Comparison of ENCODE assay signal across 1 cellular context in the genomic region with DNA sequence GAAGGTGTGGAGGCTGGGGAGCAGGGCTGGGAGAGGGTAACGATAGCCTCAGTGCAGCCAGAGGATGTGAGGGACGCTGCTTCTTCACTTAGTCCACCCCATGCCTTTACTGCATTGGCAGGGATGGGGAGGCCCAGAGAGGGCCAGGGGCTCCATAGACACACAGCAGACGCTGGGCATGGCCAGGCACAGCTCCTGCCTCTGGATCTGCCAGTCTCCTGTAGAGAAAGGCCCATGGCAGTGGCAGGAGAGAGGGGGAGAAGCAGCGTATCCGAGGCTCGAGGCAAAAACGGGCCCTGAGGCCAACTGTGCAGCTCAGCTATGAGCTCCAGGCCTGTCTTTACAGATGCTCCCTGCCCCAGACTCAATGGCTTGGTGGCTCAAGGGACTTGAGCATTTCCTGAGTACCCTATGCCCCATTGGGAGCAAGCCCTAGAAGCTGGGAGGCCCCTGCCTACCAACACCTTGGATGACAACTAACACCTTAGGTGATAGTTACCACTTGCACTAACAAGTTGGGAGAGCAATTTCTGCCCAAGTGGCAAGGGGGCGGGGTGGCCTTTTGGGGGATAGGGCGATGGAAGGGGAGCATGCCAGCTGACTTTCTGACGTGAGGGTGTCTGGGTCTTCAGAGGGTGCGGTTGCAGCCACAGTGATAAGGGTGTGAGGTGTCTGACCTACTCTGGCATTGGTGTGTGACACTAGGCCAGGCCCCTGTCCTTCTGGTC.
TF ChIP-seq lines count a peak whose summit lies in the region.

No MANE protein-coding gene starts in this region.

TF ChIP-seq in H1, 55 proteins besides CTCF, POLR2A, EP300 and RAD21:
- TF ChIP-seq SIN3A (conservative IDR thresholded peaks at IDR 0.05 in 1 of 2, IDR thresholded peaks at IDR 0.05 in 1 of 2; ENCODE audit: low read depth in 1 of 2, low read length in 2 of 2), result no peak
- no peak for TF ChIP-seq PHF8 (conservative IDR thresholded peaks at IDR 0.05; ENCODE audit: low read depth, low read length)
- TF ChIP-seq POU5F1 (IDR thresholded peaks at IDR 0.05; ENCODE audit: low read depth, low read length), result no peak
- no peak for TF ChIP-seq YY1 (IDR thresholded peaks at IDR 0.05; ENCODE audit: low read depth, low read length)
- TF ChIP-seq, protein P1, sequence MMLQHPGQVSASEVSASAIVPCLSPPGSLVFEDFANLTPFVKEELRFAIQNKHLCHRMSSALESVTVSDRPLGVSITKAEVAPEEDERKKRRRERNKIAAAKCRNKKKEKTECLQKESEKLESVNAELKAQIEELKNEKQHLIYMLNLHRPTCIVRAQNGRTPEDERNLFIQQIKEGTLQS (IDR thresholded peaks at IDR 0.05; ENCODE audit: insufficient read depth, low read depth, low read length), result no peak
- TF ChIP-seq POLR2AphosphoS5 (IDR thresholded peaks at IDR 0.05; ENCODE audit: low read depth, low read length), result no peak
- TF ChIP-seq CEBPB (IDR thresholded peaks at IDR 0.05; ENCODE audit: low read depth, low read length), result no peak
- TF ChIP-seq SP4 (IDR thresholded peaks at IDR 0.05; ENCODE audit: low read length), result no peak
- TF ChIP-seq KDM5A (IDR thresholded peaks at IDR 0.05; ENCODE audit: low read length), result no peak
- no peak for TF ChIP-seq MAFK (IDR thresholded peaks at IDR 0.05; ENCODE audit: low read depth, low read length)
- TF ChIP-seq FOSL1 (IDR thresholded peaks at IDR 0.05; ENCODE audit: insufficient read depth, low read depth, low read length), result no peak
- no peak for TF ChIP-seq RBBP5 (IDR thresholded peaks at IDR 0.05; ENCODE audit: borderline replicate concordance, low read depth, low read length)
TF ChIP-seq in H1: peak in this region for 0.
